In the genomic region with DNA sequence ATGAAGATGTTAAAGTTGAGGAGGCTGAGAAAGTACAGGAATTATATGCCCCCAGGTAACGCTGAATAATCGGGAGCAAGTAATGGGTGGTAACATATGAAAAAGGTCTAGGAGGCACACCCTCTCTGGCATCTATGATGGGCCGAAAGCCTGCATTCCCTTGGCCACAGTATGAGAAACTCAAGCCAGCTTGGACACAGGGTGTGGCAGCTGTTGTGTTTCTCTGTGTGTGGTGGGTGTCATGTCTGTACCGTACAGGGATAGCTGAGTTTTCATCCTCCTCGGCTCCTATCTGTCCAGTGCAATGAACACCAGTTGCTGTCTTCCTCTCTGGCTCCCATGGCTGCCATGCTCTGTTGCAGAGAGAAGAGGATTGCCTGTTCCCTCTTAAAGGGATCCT, we compare ENCODE assay signal across 27 cellular contexts. TPM values are rescaled to one million over a fixed set of nuclear protein-coding genes. Genes with fewer than 3 reads are reported as not detected.
"Had no signal": no experiment of that assay in that cellular context is flagged by ENCODE, and none has a peak within 500 bp of the region (broad histone marks: within the 10 kb centered on the region; RNA-seq: fewer than 3 reads in every experiment).

No MANE protein-coding gene starts in this region.

- H3K36me3 ChIP-seq: ovary, thoracic aorta, upper lobe of right lung had no signal

- H3K4me1 Mint-ChIP-seq: stimulated activated effector memory CD8-positive, alpha-beta T cell treated with anti-CD3 and anti-CD28 coated beads, Interleukin-12 subunit alpha, Interleukin-12 subunit beta, amount 100 ng/mL, for 72 hours had no signal

- H3K27me3 ChIP-seq: ovary, spleen, suprapubic skin, tibial artery, upper lobe of right lung had no signal

- H3K4me3 ChIP-seq: lower lobe of right lung, ovary, spleen, suprapubic skin, thoracic aorta, tibial artery, upper lobe of right lung had no signal

- H3K27me3 Mint-ChIP-seq: naive thymus-derived CD4-positive, alpha-beta T cell; natural killer cell treated with Interleukin-12 subunit alpha and Interleukin-12 subunit beta and Interleukin-15 and Interleukin-18, amount 100 ng/mL, for 72 hours; progenitor cell of endocrine pancreas; stimulated activated naive CD8-positive, alpha-beta T cell treated with anti-CD3 and anti-CD28 coated beads, Interleukin-15, Interleukin-2, amounts not matched to agents 100 ng/mL and 50 ng/mL, for 24 hours had no signal

- H3K9me3 ChIP-seq: lower lobe of right lung, ovary, spleen, suprapubic skin, thoracic aorta, tibial artery, upper lobe of right lung had no signal

- DNase-seq: hippocampal formation; kidney glomerular epithelial cell; left cardiac atrium; lower lobe of right lung; mammary epithelial cell; mesenchymal stem cell; naive thymus-derived CD4-positive, alpha-beta T cell; ovary; retina; right cardiac atrium; small intestine; spleen; stimulated activated CD4-positive, alpha-beta T cell treated with anti-CD3 and anti-CD28 coated beads, Interleukin-4, amount 100 ng/mL, for 24 hours; stimulated activated naive CD4-positive, alpha-beta T cell; tibial artery; trophoblast cell; upper lobe of right lung had no signal

- H3K4me3 Mint-ChIP-seq: naive thymus-derived CD4-positive, alpha-beta T cell; natural killer cell treated with Interleukin-12 subunit alpha and Interleukin-12 subunit beta and Interleukin-15 and Interleukin-18, amount 100 ng/mL, for 72 hours; stimulated activated effector memory CD8-positive, alpha-beta T cell treated with anti-CD3 and anti-CD28 coated beads, Interleukin-12 subunit alpha, Interleukin-12 subunit beta, amount 100 ng/mL, for 72 hours; stimulated activated naive CD8-positive, alpha-beta T cell treated with anti-CD3 and anti-CD28 coated beads, Interleukin-15, Interleukin-2, amounts not matched to agents 100 ng/mL and 50 ng/mL, for 24 hours had no signal

- H3K4me1 ChIP-seq: lower lobe of right lung, spleen, suprapubic skin, tibial artery, upper lobe of right lung had no signal

- FAIRE-seq: keratinocyte, small intestine, urothelium cell line had no signal

- H3K9me3 Mint-ChIP-seq: naive thymus-derived CD4-positive, alpha-beta T cell; natural killer cell treated with Interleukin-12 subunit alpha and Interleukin-12 subunit beta and Interleukin-15 and Interleukin-18, amount 100 ng/mL, for 72 hours; stimulated activated effector memory CD8-positive, alpha-beta T cell treated with anti-CD3 and anti-CD28 coated beads, Interleukin-12 subunit alpha, Interleukin-12 subunit beta, amount 100 ng/mL, for 72 hours; stimulated activated naive CD8-positive, alpha-beta T cell treated with anti-CD3 and anti-CD28 coated beads, Interleukin-15, Interleukin-2, amounts not matched to agents 100 ng/mL and 50 ng/mL, for 24 hours had no signal

- ATAC-seq: left cardiac atrium; left lobe of liver; lower lobe of right lung; naive thymus-derived CD4-positive, alpha-beta T cell; natural killer cell treated with Interleukin-12 subunit alpha and Interleukin-12 subunit beta and Interleukin-15 and Interleukin-18, amount 100 ng/mL, for 72 hours; right cardiac atrium; sciatic nerve; stimulated activated effector memory CD8-positive, alpha-beta T cell treated with anti-CD3 and anti-CD28 coated beads, Interleukin-12 subunit alpha, Interleukin-12 subunit beta, amount 100 ng/mL, for 72 hours; upper lobe of right lung had no signal

- H3K27ac ChIP-seq: lower lobe of right lung, ovary, spleen, suprapubic skin, thoracic aorta, tibial artery, upper lobe of right lung had no signal

- H3K36me3 Mint-ChIP-seq: stimulated activated effector memory CD8-positive, alpha-beta T cell treated with anti-CD3 and anti-CD28 coated beads, Interleukin-12 subunit alpha, Interleukin-12 subunit beta, amount 100 ng/mL, for 72 hours had no signal

RNA-seq across cellular contexts. Expression of a gene that starts 36.4 kb away (rescaled TPM):
- total RNA-seq: mammary epithelial cell; naive thymus-derived CD4-positive, alpha-beta T cell; natural killer cell treated with Interleukin-12 subunit alpha and Interleukin-12 subunit beta and Interleukin-15 and Interleukin-18, amount 100 ng/mL, for 72 hours had no signal
- polyA plus RNA-seq: keratinocyte; naive thymus-derived CD4-positive, alpha-beta T cell had no signal
